Comparison of ENCODE assay signal across 19 cellular contexts in genomic region chr7:72546586-72546985, GRCh38.
DNase-seq lines count a peak whose midpoint lies in the region; ATAC-seq, FAIRE-seq and TF ChIP-seq lines count a peak whose summit lies in the region.
"Had no signal": no experiment of that assay in that cellular context is flagged by ENCODE, and none has a peak within 500 bp of the region (broad histone marks: within the 10 kb centered on the region; RNA-seq: fewer than 3 reads in every experiment).

No MANE protein-coding gene starts in this region.

- H3K23ac ChIP-seq in H1 (ENCODE audit: insufficient read length): no peak overlapping the region

- peak; percentile 0 for DNase-seq in stimulated activated CD4-positive, alpha-beta T cell treated with anti-CD3 and anti-CD28 coated beads, Interleukin-2, amount 100 ng/mL, for 4 hours (ENCODE audit: low read depth)
- no peak for DNase-seq in stimulated activated CD4-positive, alpha-beta T cell treated with anti-CD3 and anti-CD28 coated beads, Interleukin-12 subunit alpha, Interleukin-12 subunit beta, amount 100 ng/mL, for 4 hours
- no peak for DNase-seq in H1 (ENCODE audit: low read depth in 1 of 2, low spot score in 2 of 2)
- DNase-seq in activated CD4-positive, CD25-positive, alpha-beta regulatory T cell (lab: John Stamatoyannopoulos, UW): no peak
- DNase-seq in ACHN: no peak
- DNase-seq: activated CD4-positive, alpha-beta T cell treated with anti-CD3 and anti-CD28 coated beads, Interleukin-2, amount 50 U/mL, for 48 hours; activated T-cell treated with anti-CD3 and anti-CD28 coated beads, Interleukin-2, amount 50 U/mL, for 48 hours; central memory CD4-positive, alpha-beta T cell; KG1; left ventricle myocardium inferior; NCI-H1417 treated with DMSO at 0.1 percent for 48 hours; NCI-H510A treated with DMSO at 0.1 percent for 48 hours; Peyer's patch; spleen; upper lobe of right lung had no signal

- H4K91ac ChIP-seq in H1 (replicated peaks; ENCODE audit: insufficient read length, low read length): no peak overlapping the region

- FAIRE-seq in H1 (lab: Jason Lieb, UNC): no peak

- no peaks in the 10 kb centered on the region for H3K79me1 ChIP-seq in H1 (ENCODE audit: low read depth, low read length)

- H2BK20ac ChIP-seq in H1 (ENCODE audit: low read length): no peak overlapping the region

- no peak overlapping the region for H3K4me3 ChIP-seq in H1 (ENCODE audit: extremely low read depth in 1 of 4, insufficient read depth in 2 of 4, low read depth in 3 of 4, low read length in 4 of 4)
- H3K4me3 ChIP-seq: left ventricle myocardium inferior, Peyer's patch, prostate gland, spleen, upper lobe of right lung had no signal

- no peaks in the 10 kb centered on the region for H3K79me2 ChIP-seq in H1 (ENCODE audit: control insufficient read depth in 1 of 2, insufficient read depth in 2 of 2, low read length in 2 of 2)

- no peak overlapping the region for H2AK5ac ChIP-seq in H1 (ENCODE audit: low read depth, low read length)

- H3K18ac ChIP-seq in H1 (ENCODE audit: extremely low read depth, low read length): no peak overlapping the region

- no peak overlapping the region for H2BK15ac ChIP-seq in H1 (ENCODE audit: low read length)

- no peak overlapping the region for H4K5ac ChIP-seq in H1 (ENCODE audit: insufficient read length, low read depth, low read length)

- H3K27ac ChIP-seq in H1 (ENCODE audit: low read depth, low read length): no peak overlapping the region
- H3K27ac ChIP-seq: left ventricle myocardium inferior, Peyer's patch, prostate gland, spleen, upper lobe of right lung had no signal

- no peaks in the 10 kb centered on the region for H4K20me1 ChIP-seq in H1 (replicated peaks in 1 of 2; ENCODE audit: control insufficient read depth in 1 of 2, insufficient read depth in 2 of 2, low read length in 2 of 2)

- no peak overlapping the region for H4K8ac ChIP-seq in H1 (ENCODE audit: extremely low read depth, insufficient read depth, low read length)

- TF ChIP-seq EP300 in H1 (IDR thresholded peaks at IDR 0.05; ENCODE audit: borderline replicate concordance in 1 of 2, low read depth in 2 of 2, low read length in 2 of 2): no peak

- 84% methylated on average over 8 of the region's 8 CpGs; no CpG with 5 or more reads in 1 of the 2 experiments for WGBS in H1 (ENCODE audit: extremely low coverage in 1 of 2, insufficient coverage in 1 of 2, insufficient read length in 1 of 2, insufficient replicate concordance in 2 of 2, low coverage in 1 of 2, low lambda C conversion rate in 2 of 2, missing lambda C conversion rate in 1 of 2), 2 experiments

- TF ChIP-seq CTCF in H1 (IDR thresholded peaks at IDR 0.05; ENCODE audit: control extremely low read depth in 1 of 3, insufficient read depth in 1 of 3, low read depth in 1 of 3, low read length in 3 of 3): no peak

- no peak overlapping the region for H3K4me2 ChIP-seq in H1 (ENCODE audit: insufficient read depth in 1 of 2, low read depth in 2 of 2, low read length in 2 of 2)

- H3K14ac ChIP-seq in H1 (ENCODE audit: insufficient read length): no peak overlapping the region

- no peaks in the 10 kb centered on the region for H3K27me3 ChIP-seq in H1 (replicated peaks in 1 of 4; ENCODE audit: control insufficient read depth in 3 of 4, extremely low read depth in 1 of 4, insufficient read depth in 3 of 4, low read length in 3 of 4)
- H3K27me3 ChIP-seq: Peyer's patch, spleen, upper lobe of right lung had no signal

- no peaks in the 10 kb centered on the region for H3K36me3 ChIP-seq in H1 (ENCODE audit: control insufficient read depth in 2 of 4, insufficient read depth in 4 of 4, low read length in 3 of 4)
- H3K36me3 ChIP-seq: left ventricle myocardium inferior, Peyer's patch, prostate gland, spleen, upper lobe of right lung had no signal

- H3K23me2 ChIP-seq in H1 (ENCODE audit: low read depth, low read length): no peaks in the 10 kb centered on the region

- TF ChIP-seq RAD21 in H1 (IDR thresholded peaks at IDR 0.05 in 1 of 2, conservative IDR thresholded peaks at IDR 0.05 in 1 of 2; ENCODE audit: low read depth in 2 of 2, low read length in 2 of 2): no peak

- POLR2A ChIA-PET in H1 (lab: Charles Lee; ENCODE audit: partially characterized antibody): no interaction called here

- H2BK120ac ChIP-seq in H1 (replicated peaks; ENCODE audit: low read depth, low read length): no peak overlapping the region

- H3K9me3 ChIP-seq in H1 (ENCODE audit: insufficient read depth in 2 of 2, low read depth in 1 of 2, low read length in 1 of 2): no peaks in the 10 kb centered on the region
- H3K9me3 ChIP-seq: Peyer's patch, prostate gland, upper lobe of right lung had no signal

- no peak overlapping the region for H3K56ac ChIP-seq in H1 (replicated peaks; ENCODE audit: insufficient read length, low read depth, low read length)

- no peak overlapping the region for H2BK5ac ChIP-seq in H1 (ENCODE audit: low read depth, low read length)

- H3K4ac ChIP-seq in H1 (replicated peaks; ENCODE audit: insufficient read length, low read depth, low read length): no peak overlapping the region

- H3K4me1 ChIP-seq in H1 (replicated peaks in 1 of 4; ENCODE audit: control insufficient read depth in 3 of 4, insufficient read depth in 4 of 4, low read length in 3 of 4): peaks cover 0 to 3% (median 0%) of the 10 kb centered on the region in 4 experiments; a peak in 1 of 7 replicates
- H3K4me1 ChIP-seq: left ventricle myocardium inferior, Peyer's patch, prostate gland, spleen, upper lobe of right lung had no signal

- CTCF ChIA-PET in H1 (lab: Charles Lee; ENCODE audit: partially characterized antibody): no interaction called here

- in situ Hi-C loops in ACHN (cut with HindIII; ENCODE audit: low pct_ligation_motif_present, low pct_unique_long_range_greater_than_20kb, low sequenced_read_pairs): no loop called here

- H2AFZ ChIP-seq in H1 (ENCODE audit: low read length): no peak overlapping the region

- peak; percentile 59 for ATAC-seq in HG02885 (IDR thresholded peaks at IDR 0.05; ENCODE audit: poor library complexity, unreplicated experiment)
- no peak for ATAC-seq in GM21528 (IDR thresholded peaks at IDR 0.05; ENCODE audit: low FRiP score, unreplicated experiment)
- ATAC-seq in HG03354 (IDR thresholded peaks at IDR 0.05; ENCODE audit: poor library complexity, severe bottlenecking, unreplicated experiment): no peak
- ATAC-seq: upper lobe of right lung had no signal

- TF ChIP-seq POLR2A in H1 (IDR thresholded peaks at IDR 0.05; ENCODE audit: control extremely low read depth in 1 of 2, low read depth in 2 of 2, low read length in 2 of 2): no peak

- no peak overlapping the region for H3K9ac ChIP-seq in H1 (replicated peaks in 1 of 4; ENCODE audit: extremely low read depth in 1 of 4, low read depth in 3 of 4, low read length in 3 of 4)

- no peak overlapping the region for H2BK12ac ChIP-seq in H1 (ENCODE audit: low read depth, low read length)

TF ChIP-seq in H1, 55 proteins besides CTCF, POLR2A, EP300 and RAD21:
- TF ChIP-seq SIN3A (conservative IDR thresholded peaks at IDR 0.05 in 1 of 2, IDR thresholded peaks at IDR 0.05 in 1 of 2; ENCODE audit: low read depth in 1 of 2, low read length in 2 of 2) (no peak), E2F6 (IDR thresholded peaks at IDR 0.05) (peak; percentile 37; the same call in 1 of the 2 replicates), POU5F1 (IDR thresholded peaks at IDR 0.05; ENCODE audit: low read depth, low read length) (no peak), RNF2 (IDR thresholded peaks at IDR 0.05; ENCODE audit: borderline replicate concordance, low read depth, low read length, missing control alignments, poor library complexity, severe bottlenecking) (no peak), SIRT6 (IDR thresholded peaks at IDR 0.05; ENCODE audit: low read length) (no peak), GTF2F1 (IDR thresholded peaks at IDR 0.05; ENCODE audit: borderline replicate concordance, low read depth, low read length) (no peak)
TF ChIP-seq in H1: peak in this region for 1.
